In the genomic region with DNA sequence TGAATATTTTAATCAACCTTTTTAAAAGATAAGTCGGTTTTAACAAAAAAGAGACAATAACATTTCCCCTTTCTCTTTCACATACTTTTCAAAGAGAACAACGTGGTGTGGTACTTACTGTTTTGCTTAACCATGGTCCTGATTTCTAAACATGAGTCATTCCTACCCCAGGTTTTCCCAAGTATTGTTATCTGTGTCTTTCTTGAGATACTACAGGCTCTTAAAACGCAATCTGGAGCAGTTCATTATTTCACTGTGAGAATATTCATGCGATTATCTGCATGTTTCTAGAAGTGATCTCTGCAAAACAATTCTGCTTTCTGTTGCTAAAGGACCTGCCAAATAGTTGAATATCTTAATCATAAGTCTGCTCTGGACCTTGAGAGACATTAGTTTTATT, we compare ENCODE assay signal across 18 cellular contexts.
"Had no signal": no experiment of that assay in that cellular context is flagged by ENCODE, and none has a peak within 500 bp of the region (broad histone marks: within the 10 kb centered on the region; RNA-seq: fewer than 3 reads in every experiment).

No MANE protein-coding gene starts in this region.

- H3K36me3 Mint-ChIP-seq: natural killer cell had no signal

- H3K4me3 Mint-ChIP-seq: effector memory CD8-positive, alpha-beta T cell; mesothelial cell of epicardium; natural killer cell; neural crest cell; type B pancreatic cell had no signal

- H3K4me3 ChIP-seq: esophagus muscularis mucosa, heart left ventricle, right atrium auricular region, sigmoid colon, suprapubic skin, thyroid gland had no signal

- H3K27me3 ChIP-seq: esophagus muscularis mucosa, heart left ventricle, right atrium auricular region, sigmoid colon, suprapubic skin, thyroid gland had no signal

- H3K27ac Mint-ChIP-seq: effector memory CD8-positive, alpha-beta T cell; mesothelial cell of epicardium; natural killer cell; type B pancreatic cell had no signal

- H3K9me3 Mint-ChIP-seq: type B pancreatic cell had no signal

- H3K27ac ChIP-seq: epithelial cell of prostate, esophagus muscularis mucosa, heart left ventricle, right atrium auricular region, sigmoid colon, suprapubic skin, thyroid gland had no signal

- H3K9me3 ChIP-seq: esophagus muscularis mucosa, heart left ventricle, right atrium auricular region, sigmoid colon, suprapubic skin, thyroid gland had no signal

- H3K36me3 ChIP-seq: esophagus muscularis mucosa, heart left ventricle, right atrium auricular region, sigmoid colon, suprapubic skin, thyroid gland had no signal

- DNase-seq: effector memory CD8-positive, alpha-beta T cell; foreskin melanocyte; heart left ventricle; hippocampal formation; kidney glomerular epithelial cell; natural killer cell; sigmoid colon; small intestine; stimulated activated CD4-positive, alpha-beta T cell treated with anti-CD3 and anti-CD28 coated beads, Interleukin-2, amount 100 ng/mL, for 48 hours; stimulated activated naive CD4-positive, alpha-beta T cell treated with Interleukin-2 at 50 U/mL for 16 hours; thyroid gland had no signal

- H3K4me1 Mint-ChIP-seq: natural killer cell had no signal

- ATAC-seq: effector memory CD8-positive, alpha-beta T cell; heart left ventricle; natural killer cell had no signal

- H3K27me3 Mint-ChIP-seq: effector memory CD8-positive, alpha-beta T cell; type B pancreatic cell had no signal

- H3K4me1 ChIP-seq: esophagus muscularis mucosa, heart left ventricle, right atrium auricular region, sigmoid colon, suprapubic skin, thyroid gland had no signal
